In the genomic region with DNA sequence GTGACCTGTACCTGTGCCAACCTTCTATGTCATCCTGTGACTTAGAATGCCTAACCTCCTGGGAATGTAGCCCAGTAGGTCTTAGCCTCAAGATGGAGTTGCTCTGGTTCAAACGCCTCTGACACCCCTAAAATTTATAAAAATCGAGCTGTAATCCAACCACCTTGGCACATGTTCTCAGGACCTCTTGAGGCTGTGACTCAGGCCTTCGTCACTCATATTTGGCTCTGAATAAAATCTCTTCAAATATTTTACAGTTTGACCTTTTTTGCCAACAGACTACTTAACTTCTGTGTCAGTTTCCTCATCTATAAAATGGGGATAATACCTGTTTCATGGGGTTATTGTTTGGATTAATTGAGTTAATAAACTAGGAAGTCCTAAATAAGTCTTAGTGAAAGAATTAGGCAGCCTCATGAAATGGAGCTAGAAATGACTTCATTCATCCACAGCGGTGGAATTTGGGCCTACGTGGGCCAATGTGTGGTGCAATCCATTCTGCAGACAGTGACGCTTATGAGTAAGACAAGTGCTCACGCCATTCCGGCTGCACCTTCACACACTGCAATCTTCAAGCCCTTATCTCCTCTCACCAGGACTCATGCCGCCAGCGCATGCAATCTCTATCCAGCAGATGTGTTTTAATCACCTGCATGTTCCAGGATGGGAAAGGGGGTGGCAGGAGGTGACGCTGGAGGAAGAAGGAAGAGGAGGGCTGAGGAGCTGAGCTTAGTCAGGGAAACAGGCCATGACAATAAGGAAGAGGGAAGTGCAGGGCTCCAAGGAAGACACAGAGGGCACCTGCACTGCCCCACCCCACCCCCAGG, we compare ENCODE assay signal across 1 cellular context.
TF ChIP-seq lines count a peak whose summit lies in the region.

No MANE protein-coding gene starts in this region.

TF ChIP-seq in K562, 482 proteins besides CTCF, POLR2A, EP300 and RAD21 (continued from another document and continues in another):
- TF ChIP-seq, protein P1, sequence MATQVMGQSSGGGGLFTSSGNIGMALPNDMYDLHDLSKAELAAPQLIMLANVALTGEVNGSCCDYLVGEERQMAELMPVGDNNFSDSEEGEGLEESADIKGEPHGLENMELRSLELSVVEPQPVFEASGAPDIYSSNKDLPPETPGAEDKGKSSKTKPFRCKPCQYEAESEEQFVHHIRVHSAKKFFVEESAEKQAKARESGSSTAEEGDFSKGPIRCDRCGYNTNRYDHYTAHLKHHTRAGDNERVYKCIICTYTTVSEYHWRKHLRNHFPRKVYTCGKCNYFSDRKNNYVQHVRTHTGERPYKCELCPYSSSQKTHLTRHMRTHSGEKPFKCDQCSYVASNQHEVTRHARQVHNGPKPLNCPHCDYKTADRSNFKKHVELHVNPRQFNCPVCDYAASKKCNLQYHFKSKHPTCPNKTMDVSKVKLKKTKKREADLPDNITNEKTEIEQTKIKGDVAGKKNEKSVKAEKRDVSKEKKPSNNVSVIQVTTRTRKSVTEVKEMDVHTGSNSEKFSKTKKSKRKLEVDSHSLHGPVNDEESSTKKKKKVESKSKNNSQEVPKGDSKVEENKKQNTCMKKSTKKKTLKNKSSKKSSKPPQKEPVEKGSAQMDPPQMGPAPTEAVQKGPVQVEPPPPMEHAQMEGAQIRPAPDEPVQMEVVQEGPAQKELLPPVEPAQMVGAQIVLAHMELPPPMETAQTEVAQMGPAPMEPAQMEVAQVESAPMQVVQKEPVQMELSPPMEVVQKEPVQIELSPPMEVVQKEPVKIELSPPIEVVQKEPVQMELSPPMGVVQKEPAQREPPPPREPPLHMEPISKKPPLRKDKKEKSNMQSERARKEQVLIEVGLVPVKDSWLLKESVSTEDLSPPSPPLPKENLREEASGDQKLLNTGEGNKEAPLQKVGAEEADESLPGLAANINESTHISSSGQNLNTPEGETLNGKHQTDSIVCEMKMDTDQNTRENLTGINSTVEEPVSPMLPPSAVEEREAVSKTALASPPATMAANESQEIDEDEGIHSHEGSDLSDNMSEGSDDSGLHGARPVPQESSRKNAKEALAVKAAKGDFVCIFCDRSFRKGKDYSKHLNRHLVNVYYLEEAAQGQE (CRISPR knock-in tag; IDR thresholded peaks at IDR 0.05; ENCODE audit: low read depth), result 0 out of 2 replicates have a peak, but pooled peaks have one; percentile 43
- TF ChIP-seq SP1 (CRISPR knock-in tag; IDR thresholded peaks at IDR 0.05), result peak; percentile 81
- TF ChIP-seq, protein P2, sequence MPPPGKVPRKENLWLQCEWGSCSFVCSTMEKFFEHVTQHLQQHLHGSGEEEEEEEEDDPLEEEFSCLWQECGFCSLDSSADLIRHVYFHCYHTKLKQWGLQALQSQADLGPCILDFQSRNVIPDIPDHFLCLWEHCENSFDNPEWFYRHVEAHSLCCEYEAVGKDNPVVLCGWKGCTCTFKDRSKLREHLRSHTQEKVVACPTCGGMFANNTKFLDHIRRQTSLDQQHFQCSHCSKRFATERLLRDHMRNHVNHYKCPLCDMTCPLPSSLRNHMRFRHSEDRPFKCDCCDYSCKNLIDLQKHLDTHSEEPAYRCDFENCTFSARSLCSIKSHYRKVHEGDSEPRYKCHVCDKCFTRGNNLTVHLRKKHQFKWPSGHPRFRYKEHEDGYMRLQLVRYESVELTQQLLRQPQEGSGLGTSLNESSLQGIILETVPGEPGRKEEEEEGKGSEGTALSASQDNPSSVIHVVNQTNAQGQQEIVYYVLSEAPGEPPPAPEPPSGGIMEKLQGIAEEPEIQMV (tag; conservative IDR thresholded peaks at IDR 0.05; ENCODE audit: low read depth), result peak; percentile 91
- peak; percentile 87 for TF ChIP-seq KLF13 (tag; IDR thresholded peaks at IDR 0.05; ENCODE audit: borderline replicate concordance, low read depth)
- TF ChIP-seq, protein P3, sequence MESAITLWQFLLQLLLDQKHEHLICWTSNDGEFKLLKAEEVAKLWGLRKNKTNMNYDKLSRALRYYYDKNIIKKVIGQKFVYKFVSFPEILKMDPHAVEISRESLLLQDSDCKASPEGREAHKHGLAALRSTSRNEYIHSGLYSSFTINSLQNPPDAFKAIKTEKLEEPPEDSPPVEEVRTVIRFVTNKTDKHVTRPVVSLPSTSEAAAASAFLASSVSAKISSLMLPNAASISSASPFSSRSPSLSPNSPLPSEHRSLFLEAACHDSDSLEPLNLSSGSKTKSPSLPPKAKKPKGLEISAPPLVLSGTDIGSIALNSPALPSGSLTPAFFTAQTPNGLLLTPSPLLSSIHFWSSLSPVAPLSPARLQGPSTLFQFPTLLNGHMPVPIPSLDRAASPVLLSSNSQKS (CRISPR knock-in tag; IDR thresholded peaks at IDR 0.05), result peak; percentile 79; the same call in 1 of the 2 replicates
- TF ChIP-seq STAT5A (IDR thresholded peaks at IDR 0.05; ENCODE audit: borderline replicate concordance, low read length), result peak; percentile 97
- TF ChIP-seq, protein P4, sequence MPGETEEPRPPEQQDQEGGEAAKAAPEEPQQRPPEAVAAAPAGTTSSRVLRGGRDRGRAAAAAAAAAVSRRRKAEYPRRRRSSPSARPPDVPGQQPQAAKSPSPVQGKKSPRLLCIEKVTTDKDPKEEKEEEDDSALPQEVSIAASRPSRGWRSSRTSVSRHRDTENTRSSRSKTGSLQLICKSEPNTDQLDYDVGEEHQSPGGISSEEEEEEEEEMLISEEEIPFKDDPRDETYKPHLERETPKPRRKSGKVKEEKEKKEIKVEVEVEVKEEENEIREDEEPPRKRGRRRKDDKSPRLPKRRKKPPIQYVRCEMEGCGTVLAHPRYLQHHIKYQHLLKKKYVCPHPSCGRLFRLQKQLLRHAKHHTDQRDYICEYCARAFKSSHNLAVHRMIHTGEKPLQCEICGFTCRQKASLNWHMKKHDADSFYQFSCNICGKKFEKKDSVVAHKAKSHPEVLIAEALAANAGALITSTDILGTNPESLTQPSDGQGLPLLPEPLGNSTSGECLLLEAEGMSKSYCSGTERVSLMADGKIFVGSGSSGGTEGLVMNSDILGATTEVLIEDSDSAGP (CRISPR knock-in tag; IDR thresholded peaks at IDR 0.05), result no peak
- TF ChIP-seq, protein P5, sequence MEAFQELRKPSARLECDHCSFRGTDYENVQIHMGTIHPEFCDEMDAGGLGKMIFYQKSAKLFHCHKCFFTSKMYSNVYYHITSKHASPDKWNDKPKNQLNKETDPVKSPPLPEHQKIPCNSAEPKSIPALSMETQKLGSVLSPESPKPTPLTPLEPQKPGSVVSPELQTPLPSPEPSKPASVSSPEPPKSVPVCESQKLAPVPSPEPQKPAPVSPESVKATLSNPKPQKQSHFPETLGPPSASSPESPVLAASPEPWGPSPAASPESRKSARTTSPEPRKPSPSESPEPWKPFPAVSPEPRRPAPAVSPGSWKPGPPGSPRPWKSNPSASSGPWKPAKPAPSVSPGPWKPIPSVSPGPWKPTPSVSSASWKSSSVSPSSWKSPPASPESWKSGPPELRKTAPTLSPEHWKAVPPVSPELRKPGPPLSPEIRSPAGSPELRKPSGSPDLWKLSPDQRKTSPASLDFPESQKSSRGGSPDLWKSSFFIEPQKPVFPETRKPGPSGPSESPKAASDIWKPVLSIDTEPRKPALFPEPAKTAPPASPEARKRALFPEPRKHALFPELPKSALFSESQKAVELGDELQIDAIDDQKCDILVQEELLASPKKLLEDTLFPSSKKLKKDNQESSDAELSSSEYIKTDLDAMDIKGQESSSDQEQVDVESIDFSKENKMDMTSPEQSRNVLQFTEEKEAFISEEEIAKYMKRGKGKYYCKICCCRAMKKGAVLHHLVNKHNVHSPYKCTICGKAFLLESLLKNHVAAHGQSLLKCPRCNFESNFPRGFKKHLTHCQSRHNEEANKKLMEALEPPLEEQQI (IDR thresholded peaks at IDR 0.05), result peak; percentile 96
- TF ChIP-seq ZNF384 (IDR thresholded peaks at IDR 0.05; ENCODE audit: low read depth, low read length), result peak; percentile 62
- TF ChIP-seq MECOM (CRISPR knock-in tag; IDR thresholded peaks at IDR 0.05), result peak; percentile 96
- peak; percentile 42; the same call in 1 of the 2 replicates for TF ChIP-seq ZNF507 (tag; conservative IDR thresholded peaks at IDR 0.05)
- no peak for TF ChIP-seq TBP (optimal IDR thresholded peaks at IDR 0.05; ENCODE audit: low read depth, low read length)
- peak; percentile 99 for TF ChIP-seq TAL1 (IDR thresholded peaks at IDR 0.05)
- TF ChIP-seq, protein P6, sequence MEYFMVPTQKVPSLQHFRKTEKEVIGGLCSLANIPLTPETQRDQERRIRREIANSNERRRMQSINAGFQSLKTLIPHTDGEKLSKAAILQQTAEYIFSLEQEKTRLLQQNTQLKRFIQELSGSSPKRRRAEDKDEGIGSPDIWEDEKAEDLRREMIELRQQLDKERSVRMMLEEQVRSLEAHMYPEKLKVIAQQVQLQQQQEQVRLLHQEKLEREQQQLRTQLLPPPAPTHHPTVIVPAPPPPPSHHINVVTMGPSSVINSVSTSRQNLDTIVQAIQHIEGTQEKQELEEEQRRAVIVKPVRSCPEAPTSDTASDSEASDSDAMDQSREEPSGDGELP (CRISPR knock-in tag; IDR thresholded peaks at IDR 0.05; ENCODE audit: borderline replicate concordance), result peak; percentile 96
- TF ChIP-seq, protein P7, sequence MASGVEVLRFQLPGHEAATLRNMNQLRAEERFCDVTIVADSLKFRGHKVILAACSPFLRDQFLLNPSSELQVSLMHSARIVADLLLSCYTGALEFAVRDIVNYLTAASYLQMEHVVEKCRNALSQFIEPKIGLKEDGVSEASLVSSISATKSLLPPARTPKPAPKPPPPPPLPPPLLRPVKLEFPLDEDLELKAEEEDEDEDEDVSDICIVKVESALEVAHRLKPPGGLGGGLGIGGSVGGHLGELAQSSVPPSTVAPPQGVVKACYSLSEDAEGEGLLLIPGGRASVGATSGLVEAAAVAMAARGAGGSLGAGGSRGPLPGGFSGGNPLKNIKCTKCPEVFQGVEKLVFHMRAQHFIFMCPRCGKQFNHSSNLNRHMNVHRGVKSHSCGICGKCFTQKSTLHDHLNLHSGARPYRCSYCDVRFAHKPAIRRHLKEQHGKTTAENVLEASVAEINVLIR (CRISPR knock-in tag; IDR thresholded peaks at IDR 0.05), result peak; percentile 70
- peak; percentile 83 for TF ChIP-seq MYC (IDR thresholded peaks at IDR 0.05; ENCODE audit: low read depth, low read length)
- TF ChIP-seq MYC (CRISPR knock-in tag; IDR thresholded peaks at IDR 0.05; ENCODE audit: borderline replicate concordance, low read depth), result peak; percentile 96
- TF ChIP-seq, protein P8, sequence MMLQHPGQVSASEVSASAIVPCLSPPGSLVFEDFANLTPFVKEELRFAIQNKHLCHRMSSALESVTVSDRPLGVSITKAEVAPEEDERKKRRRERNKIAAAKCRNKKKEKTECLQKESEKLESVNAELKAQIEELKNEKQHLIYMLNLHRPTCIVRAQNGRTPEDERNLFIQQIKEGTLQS (IDR thresholded peaks at IDR 0.05), result peak; percentile 96
- TF ChIP-seq, protein P8 (CRISPR knock-in tag; conservative IDR thresholded peaks at IDR 0.05), result peak; percentile 87
- peak; percentile 94 to 95 for TF ChIP-seq KDM1A (IDR thresholded peaks at IDR 0.05)
- TF ChIP-seq, protein P9, sequence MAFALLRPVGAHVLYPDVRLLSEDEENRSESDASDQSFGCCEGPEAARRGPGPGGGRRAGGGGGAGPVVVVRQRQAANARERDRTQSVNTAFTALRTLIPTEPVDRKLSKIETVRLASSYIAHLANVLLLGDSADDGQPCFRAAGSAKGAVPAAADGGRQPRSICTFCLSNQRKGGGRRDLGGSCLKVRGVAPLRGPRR (CRISPR knock-in tag; IDR thresholded peaks at IDR 0.05), result peak; percentile 97
- peak; percentile 79 for TF ChIP-seq ZFX (CRISPR knock-in tag; IDR thresholded peaks at IDR 0.05)
- TF ChIP-seq TARDBP (IDR thresholded peaks at IDR 0.05), result peak; percentile 97
- TF ChIP-seq ZNF140 (CRISPR knock-in tag; IDR thresholded peaks at IDR 0.05), result peak; percentile 73; the same call in 1 of the 2 replicates
- TF ChIP-seq IFI16 (CRISPR knock-in tag; IDR thresholded peaks at IDR 0.05), result peak; percentile 92
- peak; percentile 96 for TF ChIP-seq CCNT2 (IDR thresholded peaks at IDR 0.05; ENCODE audit: borderline replicate concordance, extremely low read depth, insufficient read length, low read depth, low read length)
- peak; percentile 67 for TF ChIP-seq L3MBTL2 (IDR thresholded peaks at IDR 0.05)
- TF ChIP-seq, protein P10, sequence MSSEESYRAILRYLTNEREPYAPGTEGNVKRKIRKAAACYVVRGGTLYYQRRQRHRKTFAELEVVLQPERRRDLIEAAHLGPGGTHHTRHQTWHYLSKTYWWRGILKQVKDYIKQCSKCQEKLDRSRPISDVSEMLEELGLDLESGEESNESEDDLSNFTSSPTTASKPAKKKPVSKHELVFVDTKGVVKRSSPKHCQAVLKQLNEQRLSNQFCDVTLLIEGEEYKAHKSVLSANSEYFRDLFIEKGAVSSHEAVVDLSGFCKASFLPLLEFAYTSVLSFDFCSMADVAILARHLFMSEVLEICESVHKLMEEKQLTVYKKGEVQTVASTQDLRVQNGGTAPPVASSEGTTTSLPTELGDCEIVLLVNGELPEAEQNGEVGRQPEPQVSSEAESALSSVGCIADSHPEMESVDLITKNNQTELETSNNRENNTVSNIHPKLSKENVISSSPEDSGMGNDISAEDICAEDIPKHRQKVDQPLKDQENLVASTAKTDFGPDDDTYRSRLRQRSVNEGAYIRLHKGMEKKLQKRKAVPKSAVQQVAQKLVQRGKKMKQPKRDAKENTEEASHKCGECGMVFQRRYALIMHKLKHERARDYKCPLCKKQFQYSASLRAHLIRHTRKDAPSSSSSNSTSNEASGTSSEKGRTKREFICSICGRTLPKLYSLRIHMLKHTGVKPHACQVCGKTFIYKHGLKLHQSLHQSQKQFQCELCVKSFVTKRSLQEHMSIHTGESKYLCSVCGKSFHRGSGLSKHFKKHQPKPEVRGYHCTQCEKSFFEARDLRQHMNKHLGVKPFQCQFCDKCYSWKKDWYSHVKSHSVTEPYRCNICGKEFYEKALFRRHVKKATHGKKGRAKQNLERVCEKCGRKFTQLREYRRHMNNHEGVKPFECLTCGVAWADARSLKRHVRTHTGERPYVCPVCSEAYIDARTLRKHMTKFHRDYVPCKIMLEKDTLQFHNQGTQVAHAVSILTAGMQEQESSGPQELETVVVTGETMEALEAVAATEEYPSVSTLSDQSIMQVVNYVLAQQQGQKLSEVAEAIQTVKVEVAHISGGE (CRISPR knock-in tag; IDR thresholded peaks at IDR 0.05), result peak in 1 of 3 experiments; percentile 79; a peak in 2 of 6 replicates
- peak; percentile 95 for TF ChIP-seq RNF2 (IDR thresholded peaks at IDR 0.05)
- peak; percentile 20 for TF ChIP-seq PHF20 (IDR thresholded peaks at IDR 0.05; ENCODE audit: partially characterized antibody)
- no peak for TF ChIP-seq ESRRB (CRISPR knock-in tag; IDR thresholded peaks at IDR 0.05; ENCODE audit: borderline replicate concordance)
- peak; percentile 87; the same call in 1 of the 2 replicates for TF ChIP-seq NR2F6 (CRISPR knock-in tag; IDR thresholded peaks at IDR 0.05)
- TF ChIP-seq TCFL5 (CRISPR knock-in tag; conservative IDR thresholded peaks at IDR 0.05), result peak; percentile 77
- peak; percentile 94 for TF ChIP-seq HSF4 (CRISPR knock-in tag; IDR thresholded peaks at IDR 0.05; ENCODE audit: borderline replicate concordance)
- TF ChIP-seq HNRNPK (IDR thresholded peaks at IDR 0.05; ENCODE audit: low read depth, low read length, poor library complexity, severe bottlenecking), result no peak
- no peak for TF ChIP-seq EWSR1 (IDR thresholded peaks at IDR 0.05; ENCODE audit: borderline replicate concordance, low read depth, partially characterized antibody)
- TF ChIP-seq, protein P11, sequence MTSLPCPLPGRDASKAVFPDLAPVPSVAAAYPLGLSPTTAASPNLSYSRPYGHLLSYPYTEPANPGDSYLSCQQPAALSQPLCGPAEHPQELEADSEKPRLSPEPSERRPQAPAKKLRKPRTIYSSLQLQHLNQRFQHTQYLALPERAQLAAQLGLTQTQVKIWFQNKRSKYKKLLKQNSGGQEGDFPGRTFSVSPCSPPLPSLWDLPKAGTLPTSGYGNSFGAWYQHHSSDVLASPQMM (CRISPR knock-in tag; IDR thresholded peaks at IDR 0.05), result no peak
- peak; percentile 74 for TF ChIP-seq ZKSCAN1 (IDR thresholded peaks at IDR 0.05; ENCODE audit: low read depth, low read length)
- TF ChIP-seq GABPA (tag; conservative IDR thresholded peaks at IDR 0.05; ENCODE audit: low read depth), result peak; percentile 77
- peak; percentile 78 for TF ChIP-seq ZSCAN32 (CRISPR knock-in tag; IDR thresholded peaks at IDR 0.05)
